34 cellular contexts compared by ENCODE assay signal in the genomic region with DNA sequence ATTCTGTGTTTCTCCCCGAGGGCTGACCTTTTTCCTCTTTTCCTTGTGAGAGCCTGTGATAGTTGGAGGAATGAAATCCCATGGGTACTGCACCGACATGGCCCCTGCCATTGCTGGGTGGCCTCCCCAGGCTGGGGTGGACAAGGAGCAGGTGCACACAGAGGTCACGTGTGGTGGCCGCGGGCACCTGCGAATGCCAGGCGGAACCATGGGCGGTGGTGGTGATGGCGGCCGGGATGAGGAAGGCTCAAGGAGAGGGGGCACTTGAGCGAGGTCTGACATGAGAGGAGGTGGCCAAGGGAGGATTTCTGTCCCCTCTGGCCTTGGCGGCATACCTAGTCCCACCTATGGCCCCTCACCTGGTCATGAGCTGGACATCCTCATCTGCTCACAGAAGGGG.
"Had no signal": no experiment of that assay in that cellular context is flagged by ENCODE, and none has a peak within 500 bp of the region (broad histone marks: within the 10 kb centered on the region; RNA-seq: fewer than 3 reads in every experiment).

No MANE protein-coding gene starts in this region.

- H3K27ac ChIP-seq: KMS-11 had no signal

- H3K9me3 ChIP-seq: MG63 had no signal

- H3K4me2 ChIP-seq: KMS-11 had no signal

- DNase-seq: Karpas-422, Kasumi-1, MG63, MM.1S, NCI-H1048, NCI-H1092, NCI-H1092 treated with DMSO at 0.1 percent for 48 hours, NCI-H1105, NCI-H1105 treated with DMSO at 0.1 percent for 48 hours, NCI-H1417, NCI-H1417 treated with DMSO at 0.1 percent for 48 hours, NCI-H1436, NCI-H1436 treated with DMSO at 0.1 percent for 48 hours, NCI-H146, NCI-H1694, NCI-H1694 treated with DMSO at 0.1 percent for 48 hours, NCI-H187, NCI-H187 treated with DMSO at 0.1 percent for 48 hours, NCI-H1930, NCI-H2029, NCI-H2029 treated with DMSO at 0.1 percent for 48 hours, NCI-H2081, NCI-H2081 treated with DMSO at 0.1 percent for 48 hours, NCI-H2107, NCI-H2171, NCI-H2171 treated with DMSO at 0.1 percent for 48 hours, NCI-H2227 treated with DMSO at 0.1 percent for 48 hours, NCI-H226, NCI-H345, NCI-H446, NCI-H446 treated with DMSO at 0.1 percent for 48 hours, NCI-H510A, NCI-H510A treated with DMSO at 0.1 percent for 48 hours had no signal

- H3K27me3 ChIP-seq: MG63 had no signal

- H3K9ac ChIP-seq: KMS-11 had no signal

- H3K36me3 ChIP-seq: MG63 had no signal

- H3K4me3 ChIP-seq: MG63 had no signal
